11 cellular contexts compared by ENCODE assay signal in genomic region chr6:119340766-119341487, GRCh38. TPM values are rescaled to one million over a fixed set of nuclear protein-coding genes. Genes with fewer than 3 reads are reported as not detected.
DNase-seq lines count a peak whose midpoint lies in the region; ATAC-seq and TF ChIP-seq lines count a peak whose summit lies in the region.
"Had no signal": no experiment of that assay in that cellular context is flagged by ENCODE, and none has a peak within 500 bp of the region (broad histone marks: within the 10 kb centered on the region; RNA-seq: fewer than 3 reads in every experiment).

No MANE protein-coding gene starts in this region.

- TF ChIP-seq POLR2A in body of pancreas (IDR thresholded peaks at IDR 0.05) (no peak), sigmoid colon (IDR thresholded peaks at IDR 0.05) (no peak)

- H3K4me1 Mint-ChIP-seq in naive B cell: peaks cover 28 to 59% (median 52%) of the 10 kb centered on the region in 3 donors

- H3K27ac Mint-ChIP-seq in naive B cell: peak overlapping the region; percentile 3 to 71 (median 46)

- H3K27me3 ChIP-seq in BE2C (no peaks in the 10 kb centered on the region), body of pancreas (no peaks in the 10 kb centered on the region), sigmoid colon (no peaks in the 10 kb centered on the region)
- H3K27me3 ChIP-seq: left lung had no signal

- peak; percentile 59 for DNase-seq in BE2C
- peak; percentile 15 for DNase-seq in HEK293T (ENCODE audit: extremely low spot score)
- DNase-seq in body of pancreas: peak; percentile 22 to 66 (median 26)
- no peak for DNase-seq in naive B cell
- no peak for DNase-seq in cerebellum (ENCODE audit: low spot score)
- DNase-seq in sigmoid colon: no peak
- no peak for DNase-seq in activated effector memory CD4-positive, alpha-beta T cell treated with Interleukin-2 at 50 U/mL for 16 hours
- DNase-seq: left lung, NCI-H1092 treated with DMSO at 0.1 percent for 48 hours had no signal

- TF ChIP-seq EP300 in sigmoid colon (IDR thresholded peaks at IDR 0.05): no peak

- H3K9me3 ChIP-seq in BE2C: no peaks in the 10 kb centered on the region
- no peaks in the 10 kb centered on the region for H3K9me3 ChIP-seq in body of pancreas
- H3K9me3 ChIP-seq in sigmoid colon: no peaks in the 10 kb centered on the region
- H3K9me3 ChIP-seq: BLaER1 treated with 17β-estradiol and CSF1 and Interleukin-3, amounts not matched to agents 10 nM and 100 nM; left lung had no signal

- CTCF ChIA-PET in HEK293T (lab: Yijun Ruan, JAX): interaction anchor here (0.7 kb wide), 1 partner anchor 192 kb away, joined by 3 read pairs; no protein-coding TSS in a partner anchor

- H3K4me3 ChIP-seq in BE2C (ENCODE audit: low read depth, low read length) (peak overlapping the region; percentile 26), body of pancreas (no peak overlapping the region), sigmoid colon (no peak overlapping the region)
- H3K4me3 ChIP-seq: BLaER1 treated with 17β-estradiol and CSF1 and Interleukin-3, amounts not matched to agents 10 nM and 100 nM; left lung had no signal

- H3K27me3 Mint-ChIP-seq in naive B cell: no peaks in the 10 kb centered on the region

- H3K36me3 ChIP-seq in BE2C: peaks cover 52% of the 10 kb centered on the region
- no peaks in the 10 kb centered on the region for H3K36me3 ChIP-seq in body of pancreas (replicated peaks in 1 of 2; ENCODE audit: insufficient read depth in 1 of 2, low read depth in 2 of 2)
- no peaks in the 10 kb centered on the region for H3K36me3 ChIP-seq in sigmoid colon
- H3K36me3 ChIP-seq: left lung had no signal

- WGBS in body of pancreas, 2 donors: 38 to 39% methylated on average over 8 to 9 of the region's 9 CpGs
- 55 to 63% methylated on average over 9 of the region's 9 CpGs for WGBS in sigmoid colon, 2 donors

- intact Hi-C loops in body of pancreas (cut with DNase I) (no loop called here), sigmoid colon (cut with DNase I) (loop anchor here (10.0 kb wide), 1 partner anchor 266 kb away; the partner anchor contains the start of gene FAM184A)

- POLR2A ChIA-PET in HEK293T (lab: Yijun Ruan, JAX): no interaction called here

- ATAC-seq in body of pancreas (peak; percentile 10), naive B cell (ENCODE audit: low read depth in 2 of 2) (peak in 1 of 2 donors; percentile 24), GM18502 (IDR thresholded peaks at IDR 0.05; ENCODE audit: poor library complexity, unreplicated experiment) (no peak)

- H3K36me3 Mint-ChIP-seq in naive B cell: no peaks in the 10 kb centered on the region

- peaks cover 35% of the 10 kb centered on the region for H3K4me1 ChIP-seq in BE2C
- H3K4me1 ChIP-seq in body of pancreas: peaks cover 70% of the 10 kb centered on the region
- peaks cover 0 to 89% (median 72%) of the 10 kb centered on the region in 4 donors for H3K4me1 ChIP-seq in sigmoid colon

- H3K4me3 Mint-ChIP-seq in naive B cell: peak overlapping the region in 3 of 8 donors; percentile 26 to 50 (median 36)

- H3K27ac ChIP-seq in body of pancreas (peak overlapping the region in 2 of 4 donors; percentile 14 to 50), sigmoid colon (peak overlapping the region in 2 of 4 donors; percentile 19 to 37)

- TF ChIP-seq CTCF in BE2C (IDR thresholded peaks at IDR 0.05; ENCODE audit: low read depth, low read length) (no peak), body of pancreas (IDR thresholded peaks at IDR 0.05) (no peak), sigmoid colon (IDR thresholded peaks at IDR 0.05) (no peak)

- no peaks in the 10 kb centered on the region for H3K9me3 Mint-ChIP-seq in naive B cell

TF ChIP-seq in HEK293T, 16 proteins besides CTCF, POLR2A, EP300 and RAD21:
- TF ChIP-seq HDGF (IDR thresholded peaks at IDR 0.05; ENCODE audit: borderline replicate concordance) (no peak), L3MBTL2 (conservative IDR thresholded peaks at IDR 0.05) (no peak), CTBP1 (IDR thresholded peaks at IDR 0.05; ENCODE audit: borderline replicate concordance) (no peak), ELF4 (IDR thresholded peaks at IDR 0.05) (no peak), NFRKB (IDR thresholded peaks at IDR 0.05) (no peak), SP1 (IDR thresholded peaks at IDR 0.05) (no peak), FOXA1 (IDR thresholded peaks at IDR 0.05) (no peak), BHLHE40 (IDR thresholded peaks at IDR 0.05; ENCODE audit: borderline replicate concordance) (no peak), PKNOX1 (IDR thresholded peaks at IDR 0.05) (no peak), ARNT (IDR thresholded peaks at IDR 0.05) (no peak), LEF1 (IDR thresholded peaks at IDR 0.05; ENCODE audit: borderline replicate concordance) (no peak), SUZ12 (IDR thresholded peaks at IDR 0.05) (no peak), ZNF384 (IDR thresholded peaks at IDR 0.05) (no peak), FOXM1 (IDR thresholded peaks at IDR 0.05; ENCODE audit: borderline replicate concordance) (no peak), FOXK2 (IDR thresholded peaks at IDR 0.05) (no peak), TARDBP (IDR thresholded peaks at IDR 0.05) (no peak)

RNA-seq across cellular contexts. Expression of gene MAN1A1, which starts 8.6 kb away (rescaled TPM):
- 45.3 TPM for polyA plus RNA-seq in BE2C (2012; ENCODE audit: insufficient read depth, insufficient read length, low read depth)
- 100 to 1,000 TPM in 1 of 2 donors, 10 to 100 TPM in 1; 85.4 to 109 TPM for total RNA-seq in body of pancreas
- 10 to 100 TPM; 14.2 to 23.1 (median 19.0) TPM for polyA plus RNA-seq in naive B cell (ENCODE audit: low read depth in 6 of 6)
- 31.1 TPM for total RNA-seq in cerebellum
- total RNA-seq in sigmoid colon: 100 to 1,000 TPM in 3 of 4 donors, 10 to 100 TPM in 1; 81.9 to 143 (median 107) TPM
- polyA plus RNA-seq in sigmoid colon: 10 to 100 TPM; 10.2 to 25.7 (median 10.8) TPM

Comparison
In these comparisons a context has a peak if more than half of its experiments do, and no peak if none do; other contexts are left out.
1. DNase-seq: peak in BE2C (single experiment), HEK293T (single experiment) and body of pancreas (4 of 4); none in naive B cell (single experiment), cerebellum (single experiment), sigmoid colon (single experiment) and activated effector memory CD4-positive, alpha-beta T cell treated with Interleukin-2 at 50 U/mL for 16 hours (single experiment).